8 cellular contexts compared by ENCODE assay signal in genomic region chr6:16128759-16129622, GRCh38. TPM values are rescaled to one million over a fixed set of nuclear protein-coding genes. Genes with fewer than 3 reads are reported as not detected.
A peak's percentile ranks its signal among the peaks of the same experiment; 100 is the strongest.
DNase-seq lines count a peak whose midpoint lies in the region; ATAC-seq and TF ChIP-seq lines count a peak whose summit lies in the region.

Gene MYLIP, plus strand, starts transcription at chr6:16129086. Its CDS starts 237 bp downstream, at chr6:16129323.

- H3K9me3 ChIP-seq in T-helper 17 cell (ENCODE audit: control insufficient read depth, low read length, poor library complexity, severe bottlenecking) (no peaks in the 10 kb centered on the region), right atrium auricular region (no peaks in the 10 kb centered on the region), psoas muscle (no peaks in the 10 kb centered on the region)

- H3K4me3 ChIP-seq in right atrium auricular region (peak within 1 kb of the TSS; percentile 97 to 100), psoas muscle (peak within 1 kb of the TSS; percentile 89), urinary bladder (ENCODE audit: low read depth, low read length) (peak within 1 kb of the TSS; percentile 94)

- intact Hi-C loops in psoas muscle (cut with DNase I): loop anchor here (2.0 to 10.0 kb wide), 4 partner anchors 152 to 438 kb away; no protein-coding TSS in a partner anchor

- DNase-seq in NCI-H187 (lab: John Stamatoyannopoulos, UW): peak; percentile 82 to 92
- peak; percentile 98 for DNase-seq in T-helper 17 cell
- peak; percentile 98 for DNase-seq in right atrium auricular region (ENCODE audit: low spot score)
- DNase-seq in psoas muscle: peak; percentile 98 to 99

- 0% methylated on average over 64 to 95 of the region's 95 CpGs for WGBS in psoas muscle, 3 donors
- WGBS in urinary bladder: under 1% methylated on average over 95 of the region's 95 CpGs

- peak within 1 kb of the TSS; percentile 93 for H3K27ac Mint-ChIP-seq in T-helper 17 cell

- ATAC-seq in GM18502 (IDR thresholded peaks at IDR 0.05; ENCODE audit: poor library complexity, unreplicated experiment): peak; percentile 76
- ATAC-seq in HG02943 (IDR thresholded peaks at IDR 0.05; ENCODE audit: low read depth, unreplicated experiment): peak; percentile 77
- peak; percentile 83 for ATAC-seq in T-helper 17 cell
- ATAC-seq in psoas muscle: peak; percentile 91 to 96 (median 93)

- peaks cover 16% of the 10 kb centered on the region for H3K27me3 Mint-ChIP-seq in T-helper 17 cell

- H3K27me3 ChIP-seq in right atrium auricular region (no peaks in the 10 kb centered on the region), psoas muscle (ENCODE audit: insufficient read depth in 3 of 3, low read length in 2 of 3) (no peaks in the 10 kb centered on the region)

- peaks cover 0 to 42% of the 10 kb centered on the region in 2 donors for H3K4me1 ChIP-seq in right atrium auricular region
- peaks cover 50% of the 10 kb centered on the region for H3K4me1 ChIP-seq in psoas muscle
- H3K4me1 ChIP-seq in urinary bladder (ENCODE audit: insufficient read depth): no peaks in the 10 kb centered on the region

- peaks cover 18% of the 10 kb centered on the region for H3K4me1 Mint-ChIP-seq in T-helper 17 cell

- TF ChIP-seq CTCF in right atrium auricular region (IDR thresholded peaks at IDR 0.05): peak; percentile 74 to 82
- peak; percentile 84 for TF ChIP-seq CTCF in psoas muscle (IDR thresholded peaks at IDR 0.05)

- peak within 1 kb of the TSS; percentile 97 for H3K27ac ChIP-seq in angular gyrus (ENCODE audit: low read depth, low read length)
- peak within 1 kb of the TSS; percentile 97 to 99 for H3K27ac ChIP-seq in right atrium auricular region
- peak within 1 kb of the TSS; percentile 97 for H3K27ac ChIP-seq in psoas muscle
- H3K27ac ChIP-seq in urinary bladder (ENCODE audit: low read depth): peak within 1 kb of the TSS; percentile 99

- H3K36me3 Mint-ChIP-seq in T-helper 17 cell (ENCODE audit: low read depth): peaks cover 4% of the 10 kb centered on the region

- H3K36me3 ChIP-seq in right atrium auricular region (peaks cover 3% of the 10 kb centered on the region), psoas muscle (ENCODE audit: insufficient read depth in 1 of 2, low read depth in 1 of 2) (no peaks in the 10 kb centered on the region), urinary bladder (ENCODE audit: insufficient read depth) (no peaks in the 10 kb centered on the region)

- H3K4me3 Mint-ChIP-seq in T-helper 17 cell: peak within 1 kb of the TSS; percentile 94

RNA-seq across cellular contexts. Expression of gene MYLIP, which starts in this region (rescaled TPM):
- total RNA-seq in T-helper 17 cell (100 to 1,000 TPM; 191 to 229 TPM), right atrium auricular region (10 to 100 TPM; 15.6 to 25.1 TPM), psoas muscle (10 to 100 TPM in 3 of 4 donors, 1 to 10 TPM in 1; 7.9 to 23.4 (median 14.7) TPM), urinary bladder (53.8 TPM)
- polyA plus RNA-seq in psoas muscle (10 to 100 TPM in 2 of 3 donors, 1 to 10 TPM in 1; 3.9 to 21.1 (median 15.4) TPM), urinary bladder (40.6 TPM)

Comparison
In these comparisons a context has a peak if more than half of its experiments do, and no peak if none do; other contexts are left out.
1. Peak in every context shown above with its lines: DNase-seq, ATAC-seq, H3K4me3 ChIP-seq and H3K27ac ChIP-seq.